In the genomic region with DNA sequence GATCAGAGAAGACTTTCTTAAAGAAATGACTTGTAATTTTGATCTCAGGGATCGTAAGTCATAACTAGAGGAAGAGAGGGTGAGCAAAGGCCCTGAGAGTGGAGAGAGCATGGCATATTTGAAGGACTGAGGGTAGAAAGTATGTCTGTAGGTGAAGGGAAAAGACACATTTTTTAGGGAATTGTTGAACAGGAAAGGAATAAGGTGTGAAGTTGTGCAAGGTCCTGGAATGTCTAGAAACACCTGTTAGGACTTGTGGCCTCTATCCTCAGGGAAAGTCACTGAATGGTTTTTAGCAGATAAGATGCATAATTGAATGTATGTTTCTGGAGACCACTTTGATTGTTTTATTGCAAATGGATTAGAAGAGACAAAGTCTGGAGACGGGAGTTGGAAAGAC, we compare ENCODE assay signal across 17 cellular contexts.
DNase-seq lines count a peak whose midpoint lies in the region; TF ChIP-seq lines count a peak whose summit lies in the region.
"Had no signal": no experiment of that assay in that cellular context is flagged by ENCODE, and none has a peak within 500 bp of the region (broad histone marks: within the 10 kb centered on the region; RNA-seq: fewer than 3 reads in every experiment).

No MANE protein-coding gene starts in this region.

- 50% methylated on average over 2 of the region's 2 CpGs for WGBS in mammary epithelial cell (ENCODE audit: low coverage, missing lambda C conversion rate)
- WGBS in endodermal cell (ENCODE audit: insufficient coverage in 1 of 2, insufficient read length in 1 of 2), 2 experiments: 71 to 94% methylated on average over 2 of the region's 2 CpGs

- TF ChIP-seq CTCF in mammary epithelial cell (conservative IDR thresholded peaks at IDR 0.05 in 1 of 2, IDR thresholded peaks at IDR 0.05 in 1 of 2; ENCODE audit: extremely low read depth in 1 of 2, insufficient read depth in 1 of 2, low read depth in 1 of 2, low read length in 2 of 2) (no peak), MCF 10A (IDR thresholded peaks at IDR 0.05; ENCODE audit: unreplicated experiment) (no peak), endodermal cell (conservative IDR thresholded peaks at IDR 0.05) (no peak), mesothelial cell of epicardium (IDR thresholded peaks at IDR 0.05; ENCODE audit: unreplicated experiment) (no peak)

- no peaks in the 10 kb centered on the region for H4K20me1 ChIP-seq in mammary epithelial cell (ENCODE audit: insufficient read depth, low read length)
- H4K20me1 ChIP-seq: BLaER1 treated with 17β-estradiol and CSF1 and Interleukin-3, amounts not matched to agents 10 nM and 100 nM had no signal

- H3K79me2 ChIP-seq in mammary epithelial cell (ENCODE audit: insufficient read depth, low read length): no peaks in the 10 kb centered on the region

- no peaks in the 10 kb centered on the region for H3K36me3 ChIP-seq in mammary epithelial cell (ENCODE audit: insufficient read depth, low read length)
- H3K36me3 ChIP-seq in endodermal cell (ENCODE audit: control insufficient read depth, insufficient read depth, low read length): no peaks in the 10 kb centered on the region
- H3K36me3 ChIP-seq: BE2C; BLaER1 treated with 17β-estradiol and CSF1 and Interleukin-3, amounts not matched to agents 10 nM and 100 nM; HAP-1 had no signal

- H3K27ac Mint-ChIP-seq in MCF 10A (ENCODE audit: low read depth, unreplicated experiment) (no peak overlapping the region), endodermal cell (no peak overlapping the region), mesothelial cell of epicardium (peak overlapping the region; percentile 48)
- H3K27ac Mint-ChIP-seq: CD14-positive monocyte; CD4-positive, alpha-beta T cell; HFFc6 had no signal

- dilution Hi-C loops in mammary epithelial cell (cut with HindIII; ENCODE audit: low sequenced_read_pairs): loop anchor here (5.0 kb wide), 2 partner anchors 40 to 65 kb away; no protein-coding TSS in a partner anchor

- H3K4me1 Mint-ChIP-seq in MCF 10A (ENCODE audit: insufficient read depth, unreplicated experiment) (no peaks in the 10 kb centered on the region), endodermal cell (peaks cover 32% of the 10 kb centered on the region), mesothelial cell of epicardium (peaks cover 19% of the 10 kb centered on the region)

- no peak overlapping the region for H3K9ac ChIP-seq in mammary epithelial cell (ENCODE audit: insufficient read depth, low read length)
- peak overlapping the region; percentile 30 for H3K9ac ChIP-seq in endodermal cell (ENCODE audit: extremely low read depth, low read length, poor library complexity, severe bottlenecking)
- H3K9ac ChIP-seq: BLaER1 treated with 17β-estradiol and CSF1 and Interleukin-3, amounts not matched to agents 10 nM and 100 nM had no signal

- BruUV-seq in mammary epithelial cell (replicated peaks; lab: Mats Ljungman, UMichigan): no TSS peak
- no TSS peak for BruUV-seq in MCF 10A (replicated peaks; lab: Mats Ljungman, UMichigan)

- POLR2A ChIA-PET in MCF 10A (lab: Yijun Ruan, JAX): interaction anchor here (2.0 kb wide), 1 partner anchor 9 kb away, joined by 5 read pairs; no protein-coding TSS in a partner anchor

- intact Hi-C loops in mammary epithelial cell (cut with micrococcal nuclease) (no loop called here), MCF 10A (cut with micrococcal nuclease) (no loop called here)

- no peaks in the 10 kb centered on the region for H3K9me3 ChIP-seq in mammary epithelial cell (replicated peaks; ENCODE audit: insufficient read depth, low read length)
- no peaks in the 10 kb centered on the region for H3K9me3 ChIP-seq in endodermal cell (ENCODE audit: control insufficient read depth, low read length)
- H3K9me3 ChIP-seq: BE2C; BLaER1 treated with 17β-estradiol and CSF1 and Interleukin-3, amounts not matched to agents 10 nM and 100 nM; HAP-1 had no signal

- no peaks in the 10 kb centered on the region for H3K36me3 Mint-ChIP-seq in MCF 10A (ENCODE audit: insufficient read depth, unreplicated experiment)
- no peaks in the 10 kb centered on the region for H3K36me3 Mint-ChIP-seq in endodermal cell (ENCODE audit: low read depth)
- no peaks in the 10 kb centered on the region for H3K36me3 Mint-ChIP-seq in mesothelial cell of epicardium
- H3K36me3 Mint-ChIP-seq: CD14-positive monocyte had no signal

- H3K27me3 ChIP-seq in mammary epithelial cell (ENCODE audit: insufficient read depth, low read length): no peaks in the 10 kb centered on the region
- no peaks in the 10 kb centered on the region for H3K27me3 ChIP-seq in endodermal cell (ENCODE audit: control insufficient read depth, insufficient read depth, low read length, poor library complexity, severe bottlenecking)
- H3K27me3 ChIP-seq: BE2C; BLaER1 treated with 17β-estradiol and CSF1 and Interleukin-3, amounts not matched to agents 10 nM and 100 nM had no signal

- no peak overlapping the region for H3K4me3 Mint-ChIP-seq in MCF 10A (ENCODE audit: unreplicated experiment)
- H3K4me3 Mint-ChIP-seq in endodermal cell: no peak overlapping the region
- H3K4me3 Mint-ChIP-seq in mesothelial cell of epicardium: no peak overlapping the region
- H3K4me3 Mint-ChIP-seq: CD14-positive monocyte; CD4-positive, alpha-beta T cell; HFFc6 had no signal

- H3K4me1 ChIP-seq in mammary epithelial cell (ENCODE audit: insufficient read depth, low read length) (peaks cover 15% of the 10 kb centered on the region), endodermal cell (ENCODE audit: control insufficient read depth, insufficient read depth, low read length) (peaks cover 10% of the 10 kb centered on the region)
- H3K4me1 ChIP-seq: BE2C, HAP-1 had no signal

- no peak overlapping the region for H3K4me3 ChIP-seq in mammary epithelial cell (replicated peaks in 1 of 3; ENCODE audit: insufficient read depth in 1 of 3, low read depth in 2 of 3, low read length in 3 of 3)
- H3K4me3 ChIP-seq in endodermal cell (ENCODE audit: low read length): peak overlapping the region; percentile 48
- H3K4me3 ChIP-seq: BLaER1 treated with 17β-estradiol and CSF1 and Interleukin-3, amounts not matched to agents 10 nM and 100 nM; HAP-1 had no signal

- in situ Hi-C loops in mammary epithelial cell (cut with MboI; ENCODE audit: low sequenced_read_pairs in 2 of 2): no loop called here

- H2AFZ ChIP-seq in mammary epithelial cell (ENCODE audit: low read depth, low read length): no peak overlapping the region

- no peaks in the 10 kb centered on the region for H3K9me3 Mint-ChIP-seq in MCF 10A (ENCODE audit: unreplicated experiment)
- no peaks in the 10 kb centered on the region for H3K9me3 Mint-ChIP-seq in endodermal cell
- peaks cover 6% of the 10 kb centered on the region for H3K9me3 Mint-ChIP-seq in mesothelial cell of epicardium
- H3K9me3 Mint-ChIP-seq: CD4-positive, alpha-beta T cell; HFFc6 had no signal

- peak overlapping the region; percentile 6 for H3K4me2 ChIP-seq in mammary epithelial cell (ENCODE audit: insufficient read depth, low read depth, low read length)
- H3K4me2 ChIP-seq: BLaER1 treated with 17β-estradiol and CSF1 and Interleukin-3, amounts not matched to agents 10 nM and 100 nM had no signal

- DNase-seq in mammary epithelial cell (no peak), MCF 10A (ENCODE audit: unreplicated experiment) (no peak), endodermal cell (no peak), mesothelial cell of epicardium (ENCODE audit: low spot score in 2 of 2, unreplicated experiment in 2 of 2) (no peak), Ammon's horn (ENCODE audit: low spot score) (no peak)
- DNase-seq in stimulated activated CD4-positive, alpha-beta T cell treated with anti-CD3 and anti-CD28 coated beads, Interleukin-4, amount 100 ng/mL, for 4 hours: no peak
- DNase-seq: BE2C; CD4-positive, alpha-beta T cell; COR-L47; DMS153; DND-41; GOT3; HFFc6 had no signal

- CTCF ChIA-PET in mammary epithelial cell (lab: Charles Lee; ENCODE audit: low non-redundant PET): no interaction called here
- CTCF ChIA-PET in MCF 10A (lab: Yijun Ruan, JAX): no interaction called here

- H3K27ac ChIP-seq in mammary epithelial cell (ENCODE audit: insufficient read depth, low read depth, low read length) (no peak overlapping the region), endodermal cell (ENCODE audit: low read depth, low read length) (no peak overlapping the region)
- H3K27ac ChIP-seq: 22Rv1; BLaER1 treated with 17β-estradiol and CSF1 and Interleukin-3, amounts not matched to agents 10 nM and 100 nM had no signal

- H3K27me3 Mint-ChIP-seq in MCF 10A (ENCODE audit: insufficient read depth, unreplicated experiment): no peaks in the 10 kb centered on the region
- peaks cover 50% of the 10 kb centered on the region for H3K27me3 Mint-ChIP-seq in endodermal cell (ENCODE audit: insufficient read depth)
- H3K27me3 Mint-ChIP-seq in mesothelial cell of epicardium (ENCODE audit: low read depth): no peaks in the 10 kb centered on the region
- H3K27me3 Mint-ChIP-seq: CD4-positive, alpha-beta T cell had no signal
